ENCODE assay signal across 8 cellular contexts in genomic region chr7:37916673-37917660, GRCh38. TPM values are rescaled to one million over a fixed set of nuclear protein-coding genes. Genes with fewer than 3 reads are reported as not detected.
DNase-seq lines count a peak whose midpoint lies in the region; ATAC-seq and TF ChIP-seq lines count a peak whose summit lies in the region.

SFRP4 (minus strand) TSS chr7:37916817; CDS start chr7:37916537, 280 bp downstream.

- peak within 1 kb of the TSS; percentile 37 for H3K4me3 Mint-ChIP-seq in activated CD8-positive, alpha-beta memory T cell treated with anti-CD3 and anti-CD28 coated beads, Interleukin-2, amount 10 ng/mL, durations not matched to agents 7 days and 5 days
- H3K4me3 Mint-ChIP-seq in MCF 10A (ENCODE audit: unreplicated experiment): no peak within 1 kb of the TSS

- H3K27me3 ChIP-seq in iPS-15b (ENCODE audit: control insufficient read depth, insufficient read depth, low read length): peaks cover 70% of the 10 kb centered on the region

- H3K9me3 Mint-ChIP-seq in activated CD8-positive, alpha-beta memory T cell treated with anti-CD3 and anti-CD28 coated beads, Interleukin-2, amount 10 ng/mL, durations not matched to agents 7 days and 5 days (ENCODE audit: low read depth): no peaks in the 10 kb centered on the region
- H3K9me3 Mint-ChIP-seq in MCF 10A (ENCODE audit: unreplicated experiment): no peaks in the 10 kb centered on the region

- intact Hi-C loops in MCF 10A (cut with micrococcal nuclease): no loop called here
- intact Hi-C loops in sciatic nerve (cut with DNase I): no loop called here

- peak within 1 kb of the TSS; percentile 30 for H3K9ac ChIP-seq in iPS-15b (ENCODE audit: low read depth, low read length)

- peak; percentile 56 for TF ChIP-seq CTCF in MCF 10A (IDR thresholded peaks at IDR 0.05; ENCODE audit: unreplicated experiment)

- H3K27me3 Mint-ChIP-seq in activated CD8-positive, alpha-beta memory T cell treated with anti-CD3 and anti-CD28 coated beads, Interleukin-2, amount 10 ng/mL, durations not matched to agents 7 days and 5 days: peaks cover 81% of the 10 kb centered on the region
- H3K27me3 Mint-ChIP-seq in MCF 10A (ENCODE audit: insufficient read depth, unreplicated experiment): peaks cover 38% of the 10 kb centered on the region

- CTCF ChIA-PET in activated CD8-positive, alpha-beta memory T cell treated with anti-CD3 and anti-CD28 coated beads, Interleukin-2, amount 10 ng/mL, durations not matched to agents 7 days and 5 days (lab: Charles Lee): interaction anchor here (0.9 to 2.0 kb wide), 12 partner anchors 9 to 470 kb away, joined by 3 to 10 read pairs (median 3); no protein-coding TSS in a partner anchor
- CTCF ChIA-PET in MCF 10A (lab: Yijun Ruan, JAX): interaction anchor here (0.6 to 3.6 kb wide), 21 partner anchors 7 to 1627 kb away, joined by 3 to 22 read pairs (median 3); no protein-coding TSS in a partner anchor

- no peak within 1 kb of the TSS for H3K27ac Mint-ChIP-seq in activated CD8-positive, alpha-beta memory T cell treated with anti-CD3 and anti-CD28 coated beads, Interleukin-2, amount 10 ng/mL, durations not matched to agents 7 days and 5 days
- no peak within 1 kb of the TSS for H3K27ac Mint-ChIP-seq in MCF 10A (ENCODE audit: low read depth, unreplicated experiment)

- H3K36me3 Mint-ChIP-seq in activated CD8-positive, alpha-beta memory T cell treated with anti-CD3 and anti-CD28 coated beads, Interleukin-2, amount 10 ng/mL, durations not matched to agents 7 days and 5 days: no peaks in the 10 kb centered on the region
- peaks cover 6% of the 10 kb centered on the region for H3K36me3 Mint-ChIP-seq in MCF 10A (ENCODE audit: insufficient read depth, unreplicated experiment)

- peak within 1 kb of the TSS; percentile 42 for H3K4me3 ChIP-seq in iPS-15b (ENCODE audit: low read depth, low read length)

- H3K9me3 ChIP-seq in iPS-15b (ENCODE audit: control insufficient read depth, insufficient read depth, low read length): no peaks in the 10 kb centered on the region

- peaks cover 21% of the 10 kb centered on the region for H3K4me1 Mint-ChIP-seq in activated CD8-positive, alpha-beta memory T cell treated with anti-CD3 and anti-CD28 coated beads, Interleukin-2, amount 10 ng/mL, durations not matched to agents 7 days and 5 days
- no peaks in the 10 kb centered on the region for H3K4me1 Mint-ChIP-seq in MCF 10A (ENCODE audit: insufficient read depth, unreplicated experiment)

- ATAC-seq in activated CD8-positive, alpha-beta memory T cell treated with anti-CD3 and anti-CD28 coated beads, Interleukin-2, amount 10 ng/mL, durations not matched to agents 7 days and 5 days: peak; percentile 31
- ATAC-seq in HG03066 (IDR thresholded peaks at IDR 0.05; ENCODE audit: low read depth, unreplicated experiment): peak; percentile 37
- peak; percentile 88 for ATAC-seq in sciatic nerve

- POLR2A ChIA-PET in MCF 10A (lab: Yijun Ruan, JAX): no interaction called here

- no TSS peak for BruUV-seq in MCF 10A (replicated peaks; lab: Mats Ljungman, UMichigan)

- H3K36me3 ChIP-seq in iPS-15b (ENCODE audit: control insufficient read depth, insufficient read depth, low read length): no peaks in the 10 kb centered on the region

- H3K4me1 ChIP-seq in iPS-15b (ENCODE audit: control insufficient read depth, insufficient read depth, low read length): no peaks in the 10 kb centered on the region

- DNase-seq in activated CD8-positive, alpha-beta memory T cell treated with anti-CD3 and anti-CD28 coated beads, Interleukin-2, amount 10 ng/mL, durations not matched to agents 7 days and 5 days: no peak
- DNase-seq in activated CD8-positive, alpha-beta memory T cell treated with anti-CD3 and anti-CD28 coated beads for 24 hours: no peak
- DNase-seq in NCI-H82 treated with DMSO at 0.1 percent for 48 hours (lab: John Stamatoyannopoulos, UW; ENCODE audit: unreplicated experiment) (peak; percentile 29), MCF 10A (ENCODE audit: unreplicated experiment) (peak; percentile 52), sciatic nerve (ENCODE audit: low spot score) (peak; percentile 89), cortex of kidney (lab: John Stamatoyannopoulos, UW) (no peak)

RNA-seq across cellular contexts. Expression of gene SFRP4, which starts in this region (rescaled TPM):
- not detected for total RNA-seq in activated CD8-positive, alpha-beta memory T cell treated with anti-CD3 and anti-CD28 coated beads, Interleukin-2, amount 10 ng/mL, durations not matched to agents 7 days and 5 days
- total RNA-seq in MCF 10A (2022): not detected in 2 replicates
- 261 TPM for total RNA-seq in sciatic nerve

Comparison
In these comparisons a context has a peak if more than half of its experiments do, and no peak if none do; other contexts are left out.
1. RNA of gene SFRP4 (total RNA-seq): 261 TPM in sciatic nerve (single experiment); not detected in activated CD8-positive, alpha-beta memory T cell treated with anti-CD3 and anti-CD28 coated beads, Interleukin-2, amount 10 ng/mL, durations not matched to agents 7 days and 5 days and not detected in MCF 10A; every median in the first group is over 100 times any median in the second.
2. Peak in ATAC-seq in activated CD8-positive, alpha-beta memory T cell treated with anti-CD3 and anti-CD28 coated beads, Interleukin-2, amount 10 ng/mL, durations not matched to agents 7 days and 5 days; RNA of the gene not detected or under 1 TPM.
3. Peak in DNase-seq in MCF 10A; RNA of the gene not detected or under 1 TPM.
4. ATAC-seq: peak in every context shown above with its lines; median percentile 88 in sciatic nerve; 37 in HG03066; 31 in activated CD8-positive, alpha-beta memory T cell treated with anti-CD3 and anti-CD28 coated beads, Interleukin-2, amount 10 ng/mL, durations not matched to agents 7 days and 5 days.
5. DNase-seq: peak in NCI-H82 treated with DMSO at 0.1 percent for 48 hours (single experiment) and sciatic nerve (single experiment); none in activated CD8-positive, alpha-beta memory T cell treated with anti-CD3 and anti-CD28 coated beads, Interleukin-2, amount 10 ng/mL, durations not matched to agents 7 days and 5 days (single experiment), activated CD8-positive, alpha-beta memory T cell treated with anti-CD3 and anti-CD28 coated beads for 24 hours (single experiment) and cortex of kidney (single experiment).